19 cellular contexts compared by ENCODE assay signal in the genomic region with DNA sequence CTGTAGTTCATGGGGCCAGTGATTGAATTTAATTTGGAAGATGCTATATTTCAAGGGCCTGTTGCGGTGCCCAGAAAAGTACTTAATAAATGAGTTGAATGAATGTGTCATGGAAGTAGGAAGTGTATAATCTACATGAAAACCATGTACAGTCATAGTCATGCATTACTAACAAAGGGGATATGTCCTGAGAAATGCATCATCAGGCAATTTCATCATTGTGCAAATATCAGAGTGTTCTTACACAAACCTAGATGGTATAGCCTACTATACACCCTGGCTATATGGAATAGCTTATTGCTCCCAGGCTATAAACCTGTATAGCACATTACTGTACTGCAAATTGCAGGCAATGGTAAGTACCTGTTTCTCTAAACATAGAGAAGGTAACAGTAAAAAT. TPM values are rescaled to one million over a fixed set of nuclear protein-coding genes. Genes with fewer than 3 reads are reported as not detected.
DNase-seq lines count a peak whose midpoint lies in the region; ATAC-seq, FAIRE-seq and TF ChIP-seq lines count a peak whose summit lies in the region.
"Had no signal": no experiment of that assay in that cellular context is flagged by ENCODE, and none has a peak within 500 bp of the region (broad histone marks: within the 10 kb centered on the region; RNA-seq: fewer than 3 reads in every experiment).

No MANE protein-coding gene starts in this region.

- H3K4me3 Mint-ChIP-seq in chondrocyte (ENCODE audit: unreplicated experiment), result no peak overlapping the region

- peaks cover 6% of the 10 kb centered on the region for H3K36me3 Mint-ChIP-seq in chondrocyte (ENCODE audit: low read depth)

- TF ChIP-seq CTCF in AG04449 (IDR thresholded peaks at IDR 0.05; ENCODE audit: insufficient read depth, low read length, missing control alignments) (no peak), fibroblast of pulmonary artery (IDR thresholded peaks at IDR 0.05; ENCODE audit: low read length, missing control alignments) (no peak), chondrocyte (IDR thresholded peaks at IDR 0.05) (no peak)

- no peaks in the 10 kb centered on the region for H3K4me1 ChIP-seq in adipocyte (ENCODE audit: control insufficient read depth, insufficient read depth, low read length)
- H3K4me1 ChIP-seq: adrenal gland, HAP-1 had no signal

- H3K27me3 Mint-ChIP-seq in chondrocyte (ENCODE audit: low read depth), result no peaks in the 10 kb centered on the region

- no peaks in the 10 kb centered on the region for H3K27me3 ChIP-seq in adipocyte (replicated peaks; ENCODE audit: control insufficient read depth, insufficient read depth, low read length)
- H3K27me3 ChIP-seq: adrenal gland had no signal

- DNase-seq in AG04449 (ENCODE audit: low read depth, low spot score) (peak; percentile 44), GM12892 (ENCODE audit: insufficient read length) (no peak), adipocyte (ENCODE audit: low read depth) (peak; percentile 31), fibroblast of pulmonary artery (ENCODE audit: low read depth) (peak; percentile 70), chondrocyte (ENCODE audit: low spot score) (no peak)
- DNase-seq in activated effector memory CD4-positive, alpha-beta T cell treated with anti-CD3 and anti-CD28 coated beads, Interleukin-2, amount 50 U/mL, for 16 hours, result no peak
- DNase-seq: activated CD4-positive, alpha-beta T cell treated with anti-CD3 and anti-CD28 coated beads, Interleukin-2, amount 50 U/mL, for 48 hours; adrenal gland; hypothalamus; NCI-H2029 treated with DMSO at 0.1 percent for 48 hours; NCI-H510A treated with DMSO at 0.1 percent for 48 hours; stimulated activated CD4-positive, alpha-beta T cell treated with anti-CD3 and anti-CD28 coated beads, Interleukin-4, amount 100 ng/mL, for 1 hour had no signal

- no peak overlapping the region for H3K27ac Mint-ChIP-seq in chondrocyte (ENCODE audit: unreplicated experiment)

- CTCF ChIA-PET in AG04449 (lab: Yijun Ruan, JAX), result no interaction called here

- no peak for ATAC-seq in HG02571 (IDR thresholded peaks at IDR 0.05; ENCODE audit: unreplicated experiment)
- ATAC-seq in GM18858 (IDR thresholded peaks at IDR 0.05; ENCODE audit: unreplicated experiment), result no peak
- ATAC-seq: SK-N-SH treated with all-trans-retinoic acid at 6 μM for 48 hours had no signal

- H3K4me1 Mint-ChIP-seq in chondrocyte (ENCODE audit: low read depth), result peaks cover 8% of the 10 kb centered on the region

- TF ChIP-seq POLR2A in GM12892 (IDR thresholded peaks at IDR 0.05; ENCODE audit: low read depth, low read length), result no peak

- H3K36me3 ChIP-seq in adipocyte (ENCODE audit: control insufficient read depth, insufficient read depth, low read length, severe bottlenecking), result peaks cover 4% of the 10 kb centered on the region
- H3K36me3 ChIP-seq: adrenal gland, HAP-1, thoracic aorta had no signal

- POLR2A ChIA-PET in AG04449 (lab: Yijun Ruan, JAX), result no interaction called here

- no peak overlapping the region for H3K4me3 ChIP-seq in AG04449 (ENCODE audit: low read depth, low read length)
- no peak overlapping the region for H3K4me3 ChIP-seq in adipocyte (ENCODE audit: low read length)
- H3K4me3 ChIP-seq in fibroblast of pulmonary artery (replicated peaks; ENCODE audit: low read depth, low read length), result no peak overlapping the region
- H3K4me3 ChIP-seq: adrenal gland, HAP-1, thoracic aorta had no signal

- no peak overlapping the region for H3K9ac ChIP-seq in adipocyte (ENCODE audit: low read length)

- FAIRE-seq in GM12892 (lab: Jason Lieb, UNC), result peak; percentile 27
- FAIRE-seq: colon, TTC549 had no signal

- H3K9me3 Mint-ChIP-seq in chondrocyte (ENCODE audit: low read depth), result no peaks in the 10 kb centered on the region

- no peaks in the 10 kb centered on the region for H3K9me3 ChIP-seq in adipocyte (ENCODE audit: control insufficient read depth, low read length)
- H3K9me3 ChIP-seq: adrenal gland, HAP-1, thoracic aorta had no signal

RNA-seq across cellular contexts. Expression of gene MYO5C, which starts 10.7 kb away (rescaled TPM):
- polyA plus RNA-seq in GM12892 (2012; ENCODE audit: missing spikeins), result 1.1 TPM
- 0.79 to 2.7 TPM (median 1.4 TPM) in 3 replicates for total RNA-seq in chondrocyte

Comparison
In these comparisons a context has a peak if more than half of its experiments do, and no peak if none do; other contexts are left out.
1. DNase-seq: peak in AG04449 (single experiment), adipocyte (single experiment) and fibroblast of pulmonary artery (single experiment); none in GM12892 (single experiment), activated effector memory CD4-positive, alpha-beta T cell treated with anti-CD3 and anti-CD28 coated beads, Interleukin-2, amount 50 U/mL, for 16 hours (single experiment) and chondrocyte (single experiment).